ENCODE assay signal across 15 cellular contexts in the genomic region with DNA sequence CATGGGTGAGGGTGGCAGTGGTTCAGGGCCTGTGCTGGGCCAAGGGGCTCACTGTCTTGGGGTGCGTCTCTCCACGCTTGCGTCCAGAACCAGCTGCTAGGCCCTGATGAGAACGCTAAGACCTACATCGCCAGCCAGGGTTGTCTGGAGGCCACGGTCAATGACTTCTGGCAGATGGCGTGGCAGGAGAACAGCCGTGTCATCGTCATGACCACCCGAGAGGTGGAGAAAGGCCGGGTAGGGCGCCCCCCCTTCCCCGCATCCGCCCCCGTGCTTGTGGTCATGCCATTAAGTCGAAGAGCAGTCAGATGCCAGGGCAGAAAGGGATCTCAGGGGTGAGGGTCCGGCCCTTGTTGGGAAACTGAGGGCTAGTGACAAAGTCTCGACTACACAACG. TPM values are rescaled to one million over a fixed set of nuclear protein-coding genes. Genes with fewer than 3 reads are reported as not detected.
A peak's percentile ranks its signal among the peaks of the same experiment; 100 is the strongest.
DNase-seq lines count a peak whose midpoint lies in the region; ATAC-seq and TF ChIP-seq lines count a peak whose summit lies in the region.
"Had no signal": no experiment of that assay in that cellular context is flagged by ENCODE, and none has a peak within 500 bp of the region (broad histone marks: within the 10 kb centered on the region; RNA-seq: fewer than 3 reads in every experiment).

No MANE protein-coding gene starts in this region.

- no peak overlapping the region for H2BK5ac ChIP-seq in neuronal stem cell (ENCODE audit: low read length)

- peaks cover 42% of the 10 kb centered on the region for H3K36me3 ChIP-seq in CD4-positive, alpha-beta memory T cell (ENCODE audit: insufficient read depth, low read length)
- H3K36me3 ChIP-seq in neuronal stem cell (replicated peaks in 1 of 2; ENCODE audit: control insufficient read depth in 2 of 2, insufficient read depth in 2 of 2, low read length in 2 of 2), result no peaks in the 10 kb centered on the region

- no peak overlapping the region for H3K4ac ChIP-seq in neuronal stem cell (ENCODE audit: low read length)

- peak overlapping the region in 1 of 2 donors; percentile 11 for H3K4me3 ChIP-seq in CD4-positive, alpha-beta memory T cell (ENCODE audit: low read length in 2 of 2)
- no peak overlapping the region for H3K4me3 ChIP-seq in neuronal stem cell (ENCODE audit: low read length in 2 of 2)

- H3K9me3 Mint-ChIP-seq in CD4-positive, alpha-beta memory T cell, result peaks cover 0 to under 1% (median 0%) of the 10 kb centered on the region in 8 donors
- H3K9me3 Mint-ChIP-seq: nephron had no signal

- H3K36me3 Mint-ChIP-seq in CD4-positive, alpha-beta memory T cell, result peaks cover 43 to 79% of the 10 kb centered on the region in 2 donors

- no peaks in the 10 kb centered on the region for H3K27me3 ChIP-seq in CD4-positive, alpha-beta memory T cell (ENCODE audit: insufficient read depth, low read length)
- no peaks in the 10 kb centered on the region for H3K27me3 ChIP-seq in neuronal stem cell (ENCODE audit: control insufficient read depth in 3 of 3, insufficient read depth in 3 of 3, low read depth in 1 of 3, low read length in 3 of 3)

- H3K23ac ChIP-seq in neuronal stem cell (ENCODE audit: low read depth, low read length, poor library complexity), result peak overlapping the region; percentile 1

- peak overlapping the region; percentile 41 for H2BK120ac ChIP-seq in neuronal stem cell (ENCODE audit: low read depth, low read length)

- in situ Hi-C loops in GM18951 (cut with MboI; ENCODE audit: low sequenced_read_pairs, unreplicated experiment), result no loop called here

- ATAC-seq in GM21529 (IDR thresholded peaks at IDR 0.05; ENCODE audit: unreplicated experiment) (no peak), GM21515 (IDR thresholded peaks at IDR 0.05; ENCODE audit: unreplicated experiment) (no peak)

- H3K4me1 Mint-ChIP-seq in CD4-positive, alpha-beta memory T cell, result peaks cover 60 to 98% (median 68%) of the 10 kb centered on the region in 4 donors

- H4K8ac ChIP-seq in neuronal stem cell (ENCODE audit: low read depth, low read length), result no peak overlapping the region

- no CpG with 5 or more reads among the region's 19 CpGs for WGBS in neuronal stem cell (ENCODE audit: extremely low coverage in 2 of 2, insufficient read length in 2 of 2, insufficient replicate concordance in 1 of 2), 2 donors

- no peak overlapping the region for H3K9ac ChIP-seq in neuronal stem cell (ENCODE audit: low read depth, low read length, poor library complexity)

- TF ChIP-seq CTCF in GM10266 (IDR thresholded peaks at IDR 0.05; ENCODE audit: control insufficient read depth, insufficient read depth, low read depth, missing control alignments), result no peak

- H4K91ac ChIP-seq in neuronal stem cell (ENCODE audit: low read depth, low read length, poor library complexity), result no peak overlapping the region

- H3K9me3 ChIP-seq in CD4-positive, alpha-beta memory T cell (ENCODE audit: control insufficient read depth in 1 of 2, low read length in 2 of 2), result no peaks in the 10 kb centered on the region
- H3K9me3 ChIP-seq in neuronal stem cell (replicated peaks in 1 of 2; ENCODE audit: control insufficient read depth in 2 of 2, insufficient read depth in 1 of 2, low read depth in 1 of 2, low read length in 2 of 2), result no peaks in the 10 kb centered on the region
- H3K9me3 ChIP-seq: Caco-2 had no signal

- H3K4me1 ChIP-seq in CD4-positive, alpha-beta memory T cell (ENCODE audit: insufficient read depth, low read length), result peaks cover 84% of the 10 kb centered on the region
- H3K4me1 ChIP-seq in neuronal stem cell (ENCODE audit: control insufficient read depth in 2 of 2, insufficient read depth in 1 of 2, low read depth in 1 of 2, low read length in 2 of 2), result peaks cover 6 to 27% of the 10 kb centered on the region in 2 donors

- H2AFZ ChIP-seq in neuronal stem cell (ENCODE audit: low read length), result no peak overlapping the region

- H3K14ac ChIP-seq in neuronal stem cell (ENCODE audit: low read length), result no peak overlapping the region

- TF ChIP-seq POLR2A in GM18951 (IDR thresholded peaks at IDR 0.05; ENCODE audit: extremely low read depth, insufficient read depth, insufficient read length), result peak; percentile 33

- peak overlapping the region in 7 of 8 donors; percentile 44 to 98 (median 76) for H3K4me3 Mint-ChIP-seq in CD4-positive, alpha-beta memory T cell
- H3K4me3 Mint-ChIP-seq: nephron had no signal

- peaks cover 0 to 3% of the 10 kb centered on the region in 2 donors for H3K27me3 Mint-ChIP-seq in CD4-positive, alpha-beta memory T cell

- intact Hi-C loops in CD4-positive, alpha-beta memory T cell (cut with micrococcal nuclease), result no loop called here

- H3K79me1 ChIP-seq in neuronal stem cell (ENCODE audit: low read depth, low read length), result no peaks in the 10 kb centered on the region

- peak overlapping the region; percentile 96 for H3K27ac ChIP-seq in CD4-positive, alpha-beta memory T cell (ENCODE audit: low read depth, low read length)
- H3K27ac ChIP-seq in neuronal stem cell (replicated peaks; ENCODE audit: low read length), result no peak overlapping the region
- no peak overlapping the region for H3K27ac ChIP-seq in substantia nigra (ENCODE audit: low read depth, low read length, poor library complexity, severe bottlenecking)

- H3K18ac ChIP-seq in neuronal stem cell (ENCODE audit: low read length), result no peak overlapping the region

- CTCF ChIA-PET in CD4-positive, alpha-beta memory T cell (lab: Charles Lee; ENCODE audit: partially characterized antibody), result interaction anchor here (3.6 to 13.5 kb wide), 2 partner anchors 12 kb away, joined by 13 to 774 read pairs; a partner anchor contains a TSS

- H2BK15ac ChIP-seq in neuronal stem cell (ENCODE audit: low read length), result peak overlapping the region; percentile 75

- H2AK5ac ChIP-seq in neuronal stem cell (ENCODE audit: low read depth, low read length), result no peak overlapping the region

- H3K27ac Mint-ChIP-seq in CD4-positive, alpha-beta memory T cell, result peak overlapping the region; percentile 89 to 99 (median 95)

- no peak overlapping the region for H3K4me2 ChIP-seq in neuronal stem cell (ENCODE audit: insufficient read depth, low read length, poor library complexity, severe bottlenecking)

- POLR2A ChIA-PET in CD4-positive, alpha-beta memory T cell (lab: Charles Lee; ENCODE audit: partially characterized antibody), result interaction anchor here (1.5 to 22.1 kb wide), 4 partner anchors 4 to 88 kb away, joined by 4 to 1807 read pairs (median 918); a partner anchor contains a TSS

- DNase-seq in CD4-positive, alpha-beta memory T cell, result peak in 1 of 5 donors; percentile 58
- DNase-seq in activated gamma-delta T cell treated with Interleukin-2 at 50 U/mL for 16 hours (peak; percentile 59), neuronal stem cell (ENCODE audit: low spot score) (no peak), substantia nigra (lab: John Stamatoyannopoulos, UW) (no peak), GM10266 (ENCODE audit: extremely low spot score) (no peak)
- DNase-seq: Caco-2, dermis blood vessel endothelial cell, NCI-H2171 treated with DMSO at 0.1 percent for 48 hours had no signal

- peak overlapping the region; percentile 41 for H2BK12ac ChIP-seq in neuronal stem cell (ENCODE audit: low read length)

RNA-seq across cellular contexts. Expression of a gene that starts 5.2 kb away (rescaled TPM):
- total RNA-seq in CD4-positive, alpha-beta memory T cell, result 100 to 1,000 TPM; 189 to 199 TPM
- polyA plus RNA-seq in CD4-positive, alpha-beta memory T cell, result 100 to 1,000 TPM; 126 to 325 TPM
- 3.2 TPM for polyA plus RNA-seq in neuronal stem cell (2013, experiment 1 of 2)
- 2.7 TPM for polyA plus RNA-seq in neuronal stem cell (2013, experiment 2 of 2)
- total RNA-seq: fibroblast of villous mesenchyme, LHCN-M2 had no signal

RNA-seq across cellular contexts. Expression of a gene that starts 12.5 kb away (rescaled TPM):
- 100 to 1,000 TPM; 423 to 425 TPM for total RNA-seq in CD4-positive, alpha-beta memory T cell
- polyA plus RNA-seq in CD4-positive, alpha-beta memory T cell, result 100 to 1,000 TPM; 155 to 244 TPM
- polyA plus RNA-seq in neuronal stem cell (2013, experiment 1 of 2), result 511 TPM
- polyA plus RNA-seq in neuronal stem cell (2013, experiment 2 of 2), result 489 TPM

RNA-seq across cellular contexts. Expression of a gene that starts 12.7 kb away (rescaled TPM):
- total RNA-seq in CD4-positive, alpha-beta memory T cell, result not detected
- not detected for polyA plus RNA-seq in CD4-positive, alpha-beta memory T cell
- not detected for polyA plus RNA-seq in neuronal stem cell (2013, experiment 1 of 2)
- not detected for polyA plus RNA-seq in neuronal stem cell (2013, experiment 2 of 2)
- total RNA-seq: Caco-2, dermis blood vessel endothelial cell, fibroblast of villous mesenchyme, LHCN-M2, OCI-LY7 had no signal

RNA-seq across cellular contexts. Expression of a gene that starts 14.1 kb away (rescaled TPM):
- 100 to 1,000 TPM; 142 to 148 TPM for total RNA-seq in CD4-positive, alpha-beta memory T cell
- 100 to 1,000 TPM; 102 to 114 TPM for polyA plus RNA-seq in CD4-positive, alpha-beta memory T cell
- polyA plus RNA-seq in neuronal stem cell (2013, experiment 1 of 2), result 315 TPM
- polyA plus RNA-seq in neuronal stem cell (2013, experiment 2 of 2), result 311 TPM

RNA-seq across cellular contexts. Expression of a gene that starts 14.4 kb away (rescaled TPM):
- total RNA-seq in CD4-positive, alpha-beta memory T cell, result 10 to 100 TPM; 68.6 to 70.8 TPM
- 10 to 100 TPM; 68.8 to 69.8 TPM for polyA plus RNA-seq in CD4-positive, alpha-beta memory T cell
- polyA plus RNA-seq in neuronal stem cell (2013, experiment 1 of 2), result 24.4 TPM
- polyA plus RNA-seq in neuronal stem cell (2013, experiment 2 of 2), result 24.2 TPM
